ENCODE assay signal across 22 cellular contexts in the genomic region with DNA sequence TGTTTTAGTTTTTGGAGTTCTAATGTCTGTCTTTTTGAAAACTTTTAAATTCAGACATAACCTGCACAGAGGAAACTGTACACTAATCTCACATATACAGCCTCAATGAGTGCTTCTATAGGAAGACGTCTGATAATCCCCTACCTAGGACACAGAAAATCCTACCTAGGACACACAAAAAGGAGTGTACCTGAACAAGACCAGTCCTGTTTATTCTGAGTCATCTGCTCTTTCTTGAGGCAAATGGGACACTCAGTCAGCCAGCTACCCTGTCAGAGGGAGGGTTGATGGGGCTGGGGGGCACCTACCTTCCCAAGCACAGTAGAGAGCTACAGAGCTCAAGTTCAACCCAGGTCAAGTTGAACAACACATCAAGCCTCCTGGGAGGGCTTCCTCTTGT.
DNase-seq lines count a peak whose midpoint lies in the region; TF ChIP-seq lines count a peak whose summit lies in the region.
"Had no signal": no experiment of that assay in that cellular context is flagged by ENCODE, and none has a peak within 500 bp of the region (broad histone marks: within the 10 kb centered on the region; RNA-seq: fewer than 3 reads in every experiment).

No MANE protein-coding gene starts in this region.

- no peaks in the 10 kb centered on the region for H3K9me3 Mint-ChIP-seq in nephron

- H3K27ac ChIP-seq in A673 (ENCODE audit: low read depth, low read length, poor library complexity, severe bottlenecking), result peak overlapping the region; percentile 4
- peak overlapping the region; percentile 92 for H3K27ac ChIP-seq in epithelial cell of prostate

- TF ChIP-seq CTCF in A673 (conservative IDR thresholded peaks at IDR 0.05; ENCODE audit: low read depth, low read length) (no peak), nephron (IDR thresholded peaks at IDR 0.05; ENCODE audit: unreplicated experiment in 3 of 3) (no peak)

- H3K4me3 ChIP-seq in A673 (ENCODE audit: low read depth, low read length, poor library complexity, severe bottlenecking), result no peak overlapping the region
- H3K4me3 ChIP-seq: HAP-1 had no signal

- H3K27me3 ChIP-seq in A673 (replicated peaks; ENCODE audit: insufficient read depth, low read depth, low read length, poor library complexity), result no peaks in the 10 kb centered on the region

- no peaks in the 10 kb centered on the region for H3K9me3 ChIP-seq in A673 (ENCODE audit: low read depth, low read length, poor library complexity, severe bottlenecking)
- H3K9me3 ChIP-seq: Caco-2, HAP-1 had no signal

- peaks cover 47% of the 10 kb centered on the region for H3K4me1 ChIP-seq in A673 (ENCODE audit: insufficient read depth, low read length, poor library complexity, severe bottlenecking)
- H3K4me1 ChIP-seq: Caco-2, HAP-1 had no signal

- POLR2A ChIA-PET in A673 (lab: Charles Lee; ENCODE audit: low non-redundant PET), result no interaction called here

- no TSS peak for BruUV-seq in A673 (replicated peaks; lab: Mats Ljungman, UMichigan)

- H3K36me3 ChIP-seq in A673 (ENCODE audit: insufficient read depth, low read length, poor library complexity, severe bottlenecking), result no peaks in the 10 kb centered on the region
- H3K36me3 ChIP-seq: HAP-1 had no signal

- intact Hi-C loops in A673 (cut with micrococcal nuclease; ENCODE audit: unreplicated experiment), result loop anchor here (5.0 kb wide), 1 partner anchor 168 kb away; no protein-coding TSS in a partner anchor

- H3K27ac Mint-ChIP-seq in nephron, result peak overlapping the region; percentile 41 to 82 (median 65)

- H3K27me3 Mint-ChIP-seq in nephron (ENCODE audit: low read depth), result no peaks in the 10 kb centered on the region

- no peaks in the 10 kb centered on the region for H3K36me3 Mint-ChIP-seq in nephron (ENCODE audit: low read depth)

- CTCF ChIA-PET in A673 (lab: Charles Lee), result no interaction called here

- no peak for DNase-seq in A673 (ENCODE audit: low spot score)
- DNase-seq in SW480 (ENCODE audit: low spot score), result peak; percentile 21
- peak; percentile 37 for DNase-seq in epithelial cell of prostate (ENCODE audit: low read depth, low spot score)
- no peak for DNase-seq in HCEC 1CT
- DNase-seq in activated naive CD4-positive, alpha-beta T cell treated with Interleukin-2 at 50 U/mL for 16 hours, result no peak
- DNase-seq in NCI-H2227 treated with DMSO at 0.1 percent for 48 hours (lab: John Stamatoyannopoulos, UW), result no peak
- DNase-seq in NCI-H2196 (lab: John Stamatoyannopoulos, UW; ENCODE audit: unreplicated experiment), result no peak
- DNase-seq: 8988T; C1 segment of cervical spinal cord; Caco-2; DMS53; IMR-90; Kasumi-1; MV-4-11; NCI-H1417 treated with DMSO at 0.1 percent for 48 hours; NCI-H2081; NCI-H345; NCI-H69; NK-92 treated with Interleukin-12 subunit alpha and Interleukin-12 subunit beta, amount 100 ng/mL, for 24 hours; OCI-M1 had no signal

- peaks cover 64% of the 10 kb centered on the region for H3K4me1 Mint-ChIP-seq in nephron

- H3K4me3 Mint-ChIP-seq in nephron, result no peak overlapping the region

Comparison
In these comparisons a context has a peak if more than half of its experiments do, and no peak if none do; other contexts are left out.
1. DNase-seq: peak in SW480 (single experiment) and epithelial cell of prostate (single experiment); none in A673 (single experiment), HCEC 1CT (single experiment), activated naive CD4-positive, alpha-beta T cell treated with Interleukin-2 at 50 U/mL for 16 hours (single experiment), NCI-H2227 treated with DMSO at 0.1 percent for 48 hours (single experiment) and NCI-H2196 (single experiment).